Comparison of ENCODE assay signal across 8 cellular contexts in the genomic region with DNA sequence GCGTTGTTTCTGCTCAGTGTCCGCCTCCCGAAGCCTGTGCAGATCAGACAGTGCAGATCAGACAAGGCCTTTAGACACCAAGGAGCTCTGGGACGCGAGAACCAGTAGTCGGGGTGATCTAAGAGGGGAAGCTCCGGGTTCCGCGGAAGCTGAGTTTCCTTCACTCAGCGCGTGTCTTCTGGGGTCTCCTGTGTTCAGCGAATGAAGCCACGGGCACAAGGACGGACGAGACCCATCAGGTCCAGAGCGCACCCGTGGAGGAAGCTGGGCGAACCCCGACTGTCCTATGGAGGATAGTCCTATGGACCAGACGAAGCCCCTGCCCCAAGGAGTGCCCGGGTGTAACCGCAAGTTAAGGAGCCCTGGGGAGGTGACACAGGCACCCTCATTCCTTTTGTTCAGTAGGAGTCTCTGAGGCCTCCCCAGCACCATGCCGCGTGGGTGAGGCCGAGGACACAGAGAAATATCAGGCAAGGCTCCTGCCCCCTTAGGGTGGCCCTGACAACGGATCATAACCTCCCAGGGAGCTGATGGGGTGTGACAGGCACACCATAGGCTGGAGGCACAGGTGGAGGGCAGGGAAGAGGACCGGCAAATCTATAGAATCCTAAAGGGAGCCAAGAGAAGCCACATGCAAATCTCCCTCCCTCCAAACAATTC. TPM values are rescaled to one million over a fixed set of nuclear protein-coding genes. Genes with fewer than 3 reads are reported as not detected.
A peak's percentile ranks its signal among the peaks of the same experiment; 100 is the strongest.
DNase-seq lines count a peak whose midpoint lies in the region; ATAC-seq and TF ChIP-seq lines count a peak whose summit lies in the region.

No MANE protein-coding gene starts in this region.

- peak overlapping the region; percentile 76 for H3K9ac ChIP-seq in ES-I3 (ENCODE audit: low read depth, low read length)
- peak overlapping the region; percentile 98 for H3K9ac ChIP-seq in mesenchymal stem cell (ENCODE audit: low read length)

- H3K18ac ChIP-seq in mesenchymal stem cell (ENCODE audit: low read depth in 1 of 2, low read length in 2 of 2), result peak overlapping the region; percentile 61 to 74

- H2BK15ac ChIP-seq in mesenchymal stem cell (ENCODE audit: low read depth, poor library complexity, severe bottlenecking), result peak overlapping the region; percentile 34

- peak overlapping the region in 1 of 2 experiments; percentile 44 for H3K14ac ChIP-seq in mesenchymal stem cell (ENCODE audit: low read length in 2 of 2)

- peak overlapping the region; percentile 43 for H2AK5ac ChIP-seq in mesenchymal stem cell (ENCODE audit: low read length, severe bottlenecking)

- peak overlapping the region; percentile 99 for H3K4me3 Mint-ChIP-seq in chondrocyte (ENCODE audit: unreplicated experiment)

- H3K27ac ChIP-seq in mesenchymal stem cell (ENCODE audit: low read length, poor library complexity, severe bottlenecking) (peak overlapping the region; percentile 53), thyroid gland (peak overlapping the region; percentile 81 to 98 (median 98))

- peaks cover 43% of the 10 kb centered on the region for H3K4me1 Mint-ChIP-seq in chondrocyte (ENCODE audit: low read depth)

- H2BK120ac ChIP-seq in mesenchymal stem cell (ENCODE audit: low read depth, low read length), result no peak overlapping the region

- H2BK12ac ChIP-seq in mesenchymal stem cell (ENCODE audit: low read length in 2 of 2), result peak overlapping the region in 1 of 2 experiments; percentile 9

- peak overlapping the region; percentile 70 for H3K4me2 ChIP-seq in mesenchymal stem cell (ENCODE audit: low read length, poor library complexity, severe bottlenecking)

- H3K4me3 ChIP-seq in mesenchymal stem cell (ENCODE audit: insufficient read depth in 1 of 2, low read depth in 1 of 2, low read length in 2 of 2), result peak overlapping the region in 1 of 2 experiments; percentile 98
- peak overlapping the region in 2 of 3 donors; percentile 15 to 89 for H3K4me3 ChIP-seq in thyroid gland (replicated peaks in 1 of 3)

- H3K9me3 ChIP-seq in ES-I3 (ENCODE audit: control insufficient read depth, insufficient read depth, low read length) (no peaks in the 10 kb centered on the region), mesenchymal stem cell (ENCODE audit: control insufficient read depth, low read length) (no peaks in the 10 kb centered on the region), thyroid gland (no peaks in the 10 kb centered on the region)

- H3K36me3 ChIP-seq in ES-I3 (ENCODE audit: insufficient read depth, low read length) (peaks cover 12% of the 10 kb centered on the region), mesenchymal stem cell (ENCODE audit: control insufficient read depth in 1 of 2, insufficient read depth in 2 of 2, low read depth in 1 of 2, low read length in 2 of 2) (peaks cover 30% of the 10 kb centered on the region in 2 experiments), thyroid gland (peaks cover 18 to 23% of the 10 kb centered on the region in 2 donors)

- H2AFZ ChIP-seq in mesenchymal stem cell (ENCODE audit: low read depth, low read length), result no peak overlapping the region

- H3K36me3 Mint-ChIP-seq in chondrocyte (ENCODE audit: low read depth), result peaks cover 18% of the 10 kb centered on the region

- 54% methylated on average over 26 of the region's 27 CpGs for WGBS in mesenchymal stem cell
- WGBS in thyroid gland, 2 donors, result 40 to 42% methylated on average over 23 to 24 of the region's 27 CpGs

- no peaks in the 10 kb centered on the region for H3K9me3 Mint-ChIP-seq in chondrocyte (ENCODE audit: low read depth)

- H3K27me3 ChIP-seq in mesenchymal stem cell (ENCODE audit: control insufficient read depth in 1 of 2, insufficient read depth in 1 of 2, low read length in 2 of 2) (no peaks in the 10 kb centered on the region), thyroid gland (no peaks in the 10 kb centered on the region)

- H3K27ac Mint-ChIP-seq in chondrocyte (ENCODE audit: unreplicated experiment), result peak overlapping the region; percentile 93

- peak in 1 of 2 donors; percentile 1 for TF ChIP-seq POLR2A in thyroid gland (IDR thresholded peaks at IDR 0.05)

- H3K27me3 Mint-ChIP-seq in chondrocyte (ENCODE audit: low read depth), result no peaks in the 10 kb centered on the region

- intact Hi-C loops in thyroid gland (cut with DNase I), result loop anchor here (10.0 kb wide), 1 partner anchor 270 kb away; a partner anchor contains a TSS

- peak overlapping the region; percentile 70 for H4K8ac ChIP-seq in mesenchymal stem cell (ENCODE audit: low read length)

- H3K4me1 ChIP-seq in ES-I3 (ENCODE audit: insufficient read depth, low read length) (peaks cover 8% of the 10 kb centered on the region; the same call in 1 of the 2 replicates), mesenchymal stem cell (ENCODE audit: control insufficient read depth, insufficient read depth, low read depth, low read length) (peaks cover 43% of the 10 kb centered on the region), thyroid gland (peaks cover 35 to 48% of the 10 kb centered on the region in 2 donors)

- peaks cover 8% of the 10 kb centered on the region for H3K79me1 ChIP-seq in mesenchymal stem cell (replicated peaks; ENCODE audit: low read length, poor library complexity, severe bottlenecking)

- H4K91ac ChIP-seq in mesenchymal stem cell (ENCODE audit: low read length), result peak overlapping the region; percentile 76

- peak; percentile 53 for DNase-seq in RPMI8226
- DNase-seq in chondrocyte (ENCODE audit: low spot score), result no peak
- no peak for DNase-seq in mesenchymal stem cell
- DNase-seq in thyroid gland, result peak; percentile 31 to 34
- DNase-seq in cerebellum (ENCODE audit: low spot score), result no peak

- H2BK5ac ChIP-seq in mesenchymal stem cell (ENCODE audit: low read depth, low read length, poor library complexity, severe bottlenecking), result no peak overlapping the region

- peak overlapping the region in 1 of 2 experiments; percentile 23 for H3K23ac ChIP-seq in mesenchymal stem cell (ENCODE audit: low read length in 2 of 2)

- TF ChIP-seq CTCF in chondrocyte (IDR thresholded peaks at IDR 0.05) (no peak), thyroid gland (IDR thresholded peaks at IDR 0.05) (no peak)

- H3K4ac ChIP-seq in mesenchymal stem cell (ENCODE audit: low read depth in 1 of 2, low read length in 2 of 2), result peak overlapping the region; percentile 76 to 89

- ATAC-seq in HG03159 (IDR thresholded peaks at IDR 0.05; ENCODE audit: unreplicated experiment) (peak; percentile 8), HG02884 (IDR thresholded peaks at IDR 0.05; ENCODE audit: unreplicated experiment) (no peak)

RNA-seq across cellular contexts. Expression of a gene that starts 0.6 kb away (rescaled TPM):
- total RNA-seq in chondrocyte (0.59 to 1.0 TPM (median 0.85 TPM) in 3 replicates), thyroid gland (10 to 100 TPM in 3 of 4 donors, 1 to 10 TPM in 1; 6.3 to 73.5 (median 31.2) TPM), cerebellum (0.27 TPM)
- 0.18 TPM for polyA plus RNA-seq in mesenchymal stem cell (2013, experiment 1 of 2)
- polyA plus RNA-seq in mesenchymal stem cell (2013, experiment 2 of 2), result 0.10 TPM

RNA-seq across cellular contexts. Expression of a gene that starts 1.0 kb away (rescaled TPM):
- total RNA-seq in chondrocyte (1,343 to 1,376 TPM (median 1,346 TPM) in 3 replicates), thyroid gland (100 to 1,000 TPM; 156 to 404 (median 205) TPM), cerebellum (105 TPM)
- 3,020 TPM for polyA plus RNA-seq in mesenchymal stem cell (2013, experiment 1 of 2)
- 2,919 TPM for polyA plus RNA-seq in mesenchymal stem cell (2013, experiment 2 of 2)

RNA-seq across cellular contexts. Expression of a gene that starts 8.1 kb away (rescaled TPM):
- 0.52 to 1.0 TPM in 2 of 3 replicates, not detected in the other for total RNA-seq in chondrocyte
- 0.26 TPM for polyA plus RNA-seq in mesenchymal stem cell (2013, experiment 1 of 2)
- 0.08 TPM for polyA plus RNA-seq in mesenchymal stem cell (2013, experiment 2 of 2)
- total RNA-seq in thyroid gland, result not detected
- not detected for total RNA-seq in cerebellum

RNA-seq across cellular contexts. Expression of a gene that starts 14.4 kb away (rescaled TPM):
- total RNA-seq in chondrocyte (2.8 to 3.7 TPM (median 3.1 TPM) in 3 replicates), thyroid gland (not detected), cerebellum (0.27 TPM)
- 6.4 TPM for polyA plus RNA-seq in mesenchymal stem cell (2013, experiment 1 of 2)
- 6.1 TPM for polyA plus RNA-seq in mesenchymal stem cell (2013, experiment 2 of 2)

RNA-seq across cellular contexts. Expression of a gene that starts 21.6 kb away (rescaled TPM):
- total RNA-seq in chondrocyte (not detected in 3 replicates), thyroid gland (not detected), cerebellum (not detected)
- polyA plus RNA-seq in mesenchymal stem cell (2013, experiment 1 of 2), result not detected
- polyA plus RNA-seq in mesenchymal stem cell (2013, experiment 2 of 2), result not detected

Comparison
In these comparisons a context has a peak if more than half of its experiments do, and no peak if none do; other contexts are left out.
1. DNase-seq: peak in RPMI8226 (single experiment) and thyroid gland (2 of 2); none in chondrocyte (single experiment), mesenchymal stem cell (single experiment) and cerebellum (single experiment).